In the genomic region with DNA sequence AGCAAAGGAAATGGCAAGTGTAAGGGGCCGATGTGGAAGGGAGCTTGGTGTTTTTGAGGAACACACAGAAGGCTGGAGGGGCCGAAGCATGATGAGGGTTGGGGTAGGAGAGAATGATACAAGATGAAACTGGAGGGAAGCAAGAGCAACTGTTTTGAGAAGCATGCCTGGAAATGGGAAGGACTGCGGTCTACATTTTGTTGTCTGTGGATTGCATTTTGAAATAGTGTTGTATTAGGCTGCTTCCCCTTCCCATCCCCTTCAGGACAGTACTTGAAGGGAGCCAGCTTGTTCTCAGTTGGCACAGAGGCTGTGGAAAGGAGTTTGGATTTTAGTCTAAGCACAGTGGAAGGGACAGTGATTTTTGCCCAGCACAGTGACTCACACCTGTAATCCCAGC, we compare ENCODE assay signal across 14 cellular contexts. TPM values are rescaled to one million over a fixed set of nuclear protein-coding genes. Genes with fewer than 3 reads are reported as not detected.
DNase-seq lines count a peak whose midpoint lies in the region; ATAC-seq and TF ChIP-seq lines count a peak whose summit lies in the region.
"Had no signal": no experiment of that assay in that cellular context is flagged by ENCODE, and none has a peak within 500 bp of the region (broad histone marks: within the 10 kb centered on the region; RNA-seq: fewer than 3 reads in every experiment).

No MANE protein-coding gene starts in this region.

- H3K27ac Mint-ChIP-seq in effector memory CD8-positive, alpha-beta T cell, result peak overlapping the region; percentile 99
- H3K27ac Mint-ChIP-seq in progenitor cell of endocrine pancreas, result peak overlapping the region; percentile 3

- H3K4me3 Mint-ChIP-seq in effector memory CD8-positive, alpha-beta T cell, result no peak overlapping the region
- H3K4me3 Mint-ChIP-seq in progenitor cell of endocrine pancreas (ENCODE audit: low read depth), result peak overlapping the region; percentile 25

- peaks cover 33% of the 10 kb centered on the region for H3K36me3 Mint-ChIP-seq in effector memory CD8-positive, alpha-beta T cell (ENCODE audit: insufficient read depth)
- H3K36me3 Mint-ChIP-seq in progenitor cell of endocrine pancreas (ENCODE audit: insufficient read depth), result peaks cover 2% of the 10 kb centered on the region

- no peak for ATAC-seq in effector memory CD8-positive, alpha-beta T cell (replicated peaks)
- ATAC-seq in GM18502 (IDR thresholded peaks at IDR 0.05; ENCODE audit: poor library complexity, unreplicated experiment) (no peak), HG02840 (IDR thresholded peaks at IDR 0.05; ENCODE audit: low FRiP score, unreplicated experiment) (no peak)
- ATAC-seq: A549 had no signal

- H3K27me3 Mint-ChIP-seq in effector memory CD8-positive, alpha-beta T cell, result no peaks in the 10 kb centered on the region
- H3K27me3 Mint-ChIP-seq in progenitor cell of endocrine pancreas, result peaks cover 4% of the 10 kb centered on the region

- peaks cover 30 to 58% of the 10 kb centered on the region in 2 donors for H3K4me1 Mint-ChIP-seq in effector memory CD8-positive, alpha-beta T cell (ENCODE audit: low read depth in 2 of 2)
- H3K4me1 Mint-ChIP-seq in progenitor cell of endocrine pancreas (ENCODE audit: low read depth), result peaks cover 13% of the 10 kb centered on the region

- TF ChIP-seq CTCF in progenitor cell of endocrine pancreas (IDR thresholded peaks at IDR 0.05; ENCODE audit: unreplicated experiment), result no peak

- DNase-seq in SKM-1 treated with dmso at 0.1 percent for 144 hours (lab: John Stamatoyannopoulos, UW; ENCODE audit: unreplicated experiment), result peak; percentile 23
- DNase-seq in SKM-1 (lab: John Stamatoyannopoulos, UW; ENCODE audit: unreplicated experiment), result no peak
- peak; percentile 5 for DNase-seq in NOMO-1 treated with dmso at 0.1 percent for 144 hours (lab: John Stamatoyannopoulos, UW; ENCODE audit: unreplicated experiment)
- DNase-seq in effector memory CD8-positive, alpha-beta T cell, result no peak
- DNase-seq in progenitor cell of endocrine pancreas (ENCODE audit: low spot score, unreplicated experiment), result no peak
- no peak for DNase-seq in iPS-NIHi7 (ENCODE audit: extremely low spot score)
- DNase-seq: DMS79 treated with DMSO at 0.1 percent for 48 hours, NCI-H1436, NCI-H69, sigmoid colon had no signal

- H3K9me3 Mint-ChIP-seq in effector memory CD8-positive, alpha-beta T cell, result no peaks in the 10 kb centered on the region
- H3K9me3 Mint-ChIP-seq in progenitor cell of endocrine pancreas (ENCODE audit: low read depth), result no peaks in the 10 kb centered on the region

RNA-seq across cellular contexts. Expression of a gene that starts 2.2 kb away (rescaled TPM):
- 88.7 and 92.9 TPM in 2 replicates for total RNA-seq in progenitor cell of endocrine pancreas

RNA-seq across cellular contexts. Expression of a gene that starts 59.7 kb away (rescaled TPM):
- total RNA-seq in progenitor cell of endocrine pancreas, result not detected in 2 replicates
- total RNA-seq: SK-MEL-5 had no signal

Comparison
In these comparisons a context has a peak if more than half of its experiments do, and no peak if none do; other contexts are left out.
1. DNase-seq: peak in SKM-1 treated with dmso at 0.1 percent for 144 hours (single experiment) and NOMO-1 treated with dmso at 0.1 percent for 144 hours (single experiment); none in SKM-1 (single experiment), effector memory CD8-positive, alpha-beta T cell (0 of 3), progenitor cell of endocrine pancreas (single experiment) and iPS-NIHi7 (single experiment).